In the genomic region with DNA sequence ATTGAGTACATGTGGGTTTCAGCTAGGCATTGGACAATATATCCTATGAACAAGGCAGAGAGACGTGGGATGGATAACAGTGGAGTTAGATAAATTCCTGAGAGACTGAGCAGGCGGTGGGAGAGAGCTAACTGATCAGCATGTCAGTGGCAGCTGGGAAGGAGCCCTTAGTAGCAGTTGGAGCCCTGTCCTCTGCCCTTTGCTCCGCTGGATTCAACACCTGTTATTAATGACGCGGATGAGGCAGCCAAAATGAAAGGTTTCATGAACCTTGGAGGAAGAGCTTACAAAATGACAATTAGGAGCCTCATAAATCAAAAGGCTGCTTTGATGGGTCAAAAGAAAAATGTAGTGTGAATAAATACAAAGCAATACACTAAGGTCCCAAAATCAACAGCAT, we compare ENCODE assay signal across 16 cellular contexts.
"Had no signal": no experiment of that assay in that cellular context is flagged by ENCODE, and none has a peak within 500 bp of the region (broad histone marks: within the 10 kb centered on the region; RNA-seq: fewer than 3 reads in every experiment).

No MANE protein-coding gene starts in this region.

- H3K4me3 Mint-ChIP-seq: activated CD8-positive, alpha-beta memory T cell treated with anti-CD3 and anti-CD28 coated beads, Interleukin-2, amount 10 ng/mL, durations not matched to agents 7 days and 5 days; activated naive CD8-positive, alpha-beta T cell; dendritic cell treated with granulocyte-macrophage colony-stimulating factor and Interleukin-4, amounts not matched to agents 40 ng/mL and 50 ng/mL, for 4 days; stimulated activated effector memory CD8-positive, alpha-beta T cell treated with anti-CD3 and anti-CD28 coated beads, Interleukin-12 subunit alpha, Interleukin-12 subunit beta, amount 100 ng/mL, for 72 hours; type B pancreatic cell had no signal

- H2AFZ ChIP-seq: hepatocyte had no signal

- DNase-seq: activated CD4-positive, alpha-beta T cell treated with anti-CD3 and anti-CD28 coated beads, Interleukin-2, amount 50 U/mL, for 48 hours; activated CD8-positive, alpha-beta memory T cell treated with anti-CD3 and anti-CD28 coated beads, Interleukin-2, amount 10 ng/mL, durations not matched to agents 7 days and 5 days; activated gamma-delta T cell; activated T-cell treated with anti-CD3 and anti-CD28 coated beads, Interleukin-2, amount 50 U/mL, for 48 hours; amygdala; brain microvascular endothelial cell; kidney glomerular epithelial cell; pancreas; substantia nigra had no signal

- H3K36me3 ChIP-seq: brain microvascular endothelial cell had no signal

- H3K27me3 ChIP-seq: brain microvascular endothelial cell, hepatocyte, pancreas had no signal

- H3K9me3 ChIP-seq: pancreas had no signal

- ATAC-seq: activated CD4-positive, CD25-positive, alpha-beta regulatory T cell treated with anti-CD3 and anti-CD28 coated beads, Interleukin-2, amount 50 U/mL, for 24 hours; activated CD8-positive, alpha-beta memory T cell treated with anti-CD3 and anti-CD28 coated beads, Interleukin-2, amount 10 ng/mL, durations not matched to agents 7 days and 5 days; pancreas; stimulated activated effector memory CD8-positive, alpha-beta T cell treated with anti-CD3 and anti-CD28 coated beads, Interleukin-12 subunit alpha, Interleukin-12 subunit beta, amount 100 ng/mL, for 72 hours had no signal

- H3K4me2 ChIP-seq: hepatocyte, smooth muscle cell had no signal

- H3K79me2 ChIP-seq: hepatocyte had no signal

- H3K9me3 Mint-ChIP-seq: dendritic cell treated with granulocyte-macrophage colony-stimulating factor and Interleukin-4, amounts not matched to agents 40 ng/mL and 50 ng/mL, for 4 days; stimulated activated effector memory CD8-positive, alpha-beta T cell treated with anti-CD3 and anti-CD28 coated beads, Interleukin-12 subunit alpha, Interleukin-12 subunit beta, amount 100 ng/mL, for 72 hours; type B pancreatic cell had no signal

- H3K27ac ChIP-seq: brain microvascular endothelial cell, hepatocyte, pancreas had no signal

- H3K27me3 Mint-ChIP-seq: activated CD8-positive, alpha-beta memory T cell treated with anti-CD3 and anti-CD28 coated beads, Interleukin-2, amount 10 ng/mL, durations not matched to agents 7 days and 5 days; activated naive CD8-positive, alpha-beta T cell; dendritic cell treated with granulocyte-macrophage colony-stimulating factor and Interleukin-4, amounts not matched to agents 40 ng/mL and 50 ng/mL, for 4 days; type B pancreatic cell had no signal

- H3K27ac Mint-ChIP-seq: activated CD8-positive, alpha-beta memory T cell treated with anti-CD3 and anti-CD28 coated beads, Interleukin-2, amount 10 ng/mL, durations not matched to agents 7 days and 5 days; activated naive CD8-positive, alpha-beta T cell; dendritic cell treated with granulocyte-macrophage colony-stimulating factor and Interleukin-4, amounts not matched to agents 40 ng/mL and 50 ng/mL, for 4 days; stimulated activated effector memory CD8-positive, alpha-beta T cell treated with anti-CD3 and anti-CD28 coated beads, Interleukin-12 subunit alpha, Interleukin-12 subunit beta, amount 100 ng/mL, for 72 hours; type B pancreatic cell had no signal

- H3K4me1 ChIP-seq: pancreas had no signal

- H3K4me3 ChIP-seq: hepatocyte, pancreas, smooth muscle cell had no signal
